Comparison of ENCODE assay signal across 5 cellular contexts in genomic region chr11:114049766-114050165, GRCh38. TPM values are rescaled to one million over a fixed set of nuclear protein-coding genes. Genes with fewer than 3 reads are reported as not detected.
"Had no signal": no experiment of that assay in that cellular context is flagged by ENCODE, and none has a peak within 500 bp of the region (broad histone marks: within the 10 kb centered on the region; RNA-seq: fewer than 3 reads in every experiment).

No MANE protein-coding gene starts in this region.

RNA-seq across cellular contexts. Expression of gene ZBTB16, which starts 9.7 kb away (rescaled TPM):
- total RNA-seq: NCI-H460, OCI-LY7, RPMI7951, SJCRH30, SK-MEL-5 had no signal
